Comparison of ENCODE assay signal across 8 cellular contexts in genomic region chr2:53970095-53970897, GRCh38. TPM values are rescaled to one million over a fixed set of nuclear protein-coding genes. Genes with fewer than 3 reads are reported as not detected.
DNase-seq lines count a peak whose midpoint lies in the region; ATAC-seq and TF ChIP-seq lines count a peak whose summit lies in the region.

No MANE protein-coding gene starts in this region.

- H4K20me1 ChIP-seq in DND-41 (ENCODE audit: insufficient read depth, low read length) = peaks cover 27% of the 10 kb centered on the region; the same call in 1 of the 2 replicates

- peaks cover 37% of the 10 kb centered on the region for H3K4me1 ChIP-seq in DND-41 (ENCODE audit: insufficient read depth, low read length)
- H3K4me1 ChIP-seq in body of pancreas = peaks cover 45% of the 10 kb centered on the region
- peaks cover 19 to 22% of the 10 kb centered on the region in 2 donors for H3K4me1 ChIP-seq in gastrocnemius medialis

- TF ChIP-seq POLR2A in body of pancreas (IDR thresholded peaks at IDR 0.05) (no peak), gastrocnemius medialis (IDR thresholded peaks at IDR 0.05) (no peak)

- intact Hi-C loops in body of pancreas (cut with DNase I) = no loop called here
- intact Hi-C loops in gastrocnemius medialis (cut with DNase I; ENCODE audit: low total_unique reads) = loop anchor here (2.0 to 5.0 kb wide), 2 partner anchors 145 to 183 kb away; partner anchors contain the start of genes ACYP2, ASB3 and ERLEC1

- in situ Hi-C loops in gastrocnemius medialis (cut with MboI; ENCODE audit: low sequenced_read_pairs in 4 of 4) = loop anchor here in 1 of 4 donors (10.0 kb wide), 1 partner anchor 145 kb away; the partner anchor contains the start of gene ACYP2

- peaks cover 1% of the 10 kb centered on the region; the same call in 1 of the 2 replicates for H3K36me3 ChIP-seq in DND-41 (ENCODE audit: insufficient read depth, low read length)
- H3K36me3 ChIP-seq in SK-N-MC (ENCODE audit: insufficient read depth, low read length) = no peaks in the 10 kb centered on the region
- peaks cover 1 to 6% of the 10 kb centered on the region in 2 donors for H3K36me3 ChIP-seq in body of pancreas (replicated peaks in 1 of 2; ENCODE audit: insufficient read depth in 1 of 2, low read depth in 2 of 2)
- H3K36me3 ChIP-seq in gastrocnemius medialis = peaks cover 0 to 14% of the 10 kb centered on the region in 2 donors

- peaks cover 62% of the 10 kb centered on the region for H3K79me2 ChIP-seq in DND-41 (ENCODE audit: insufficient read depth, low read length)

- peak overlapping the region; percentile 98 to 99 for H3K4me3 ChIP-seq in DND-41 (ENCODE audit: low read depth in 1 of 2, low read length in 2 of 2)
- H3K4me3 ChIP-seq in SK-N-MC = peak overlapping the region; percentile 96
- H3K4me3 ChIP-seq in body of pancreas = peak overlapping the region; percentile 63 to 93
- peak overlapping the region; percentile 74 for H3K4me3 ChIP-seq in iPS-18c (ENCODE audit: insufficient read depth, low read depth, low read length)
- peak overlapping the region; percentile 68 to 99 (median 96) for H3K4me3 ChIP-seq in gastrocnemius medialis

- H3K9me3 ChIP-seq in DND-41 (ENCODE audit: insufficient read depth, low read length, severe bottlenecking) = no peaks in the 10 kb centered on the region
- no peaks in the 10 kb centered on the region for H3K9me3 ChIP-seq in SK-N-MC (ENCODE audit: low read depth, low read length)
- H3K9me3 ChIP-seq in body of pancreas = no peaks in the 10 kb centered on the region
- H3K9me3 ChIP-seq in iPS-18c (ENCODE audit: control insufficient read depth, insufficient read depth, low read length) = no peaks in the 10 kb centered on the region
- H3K9me3 ChIP-seq in gastrocnemius medialis = no peaks in the 10 kb centered on the region

- H3K27ac ChIP-seq in DND-41 (ENCODE audit: low read length) (peak overlapping the region; percentile 86), SK-N-MC (peak overlapping the region; percentile 57; the same call in 1 of the 2 replicates), body of pancreas (peak overlapping the region; percentile 93 to 97 (median 96)), gastrocnemius medialis (peak overlapping the region; percentile 89 to 97 (median 96))

- peak overlapping the region; percentile 88 for H2AFZ ChIP-seq in DND-41 (ENCODE audit: low read depth, low read length)

- DNase-seq in DND-41 = peak; percentile 52
- no peak for DNase-seq in SK-N-MC (ENCODE audit: low read depth, low spot score)
- peak; percentile 48 to 52 (median 49) for DNase-seq in body of pancreas
- DNase-seq in gastrocnemius medialis = peak; percentile 28 to 41
- no peak for DNase-seq in DMS114 treated with DMSO at 0.1 percent for 48 hours (lab: John Stamatoyannopoulos, UW; ENCODE audit: unreplicated experiment)

- H3K27me3 ChIP-seq in DND-41 (ENCODE audit: insufficient read depth, low read length, poor library complexity) (no peaks in the 10 kb centered on the region), body of pancreas (no peaks in the 10 kb centered on the region), gastrocnemius medialis (no peaks in the 10 kb centered on the region)

- peak overlapping the region; percentile 75 for H3K9ac ChIP-seq in DND-41 (ENCODE audit: low read depth, low read length)
- H3K9ac ChIP-seq in SK-N-MC (ENCODE audit: insufficient read length) = peak overlapping the region; percentile 93

- ATAC-seq in DND-41 (ENCODE audit: insufficient read depth, low read depth) (peak; percentile 47), GM19463 (IDR thresholded peaks at IDR 0.05; ENCODE audit: unreplicated experiment) (peak; percentile 27), HG03469 (IDR thresholded peaks at IDR 0.05; ENCODE audit: unreplicated experiment) (peak; percentile 14), body of pancreas (peak; percentile 36), gastrocnemius medialis (peak; percentile 33 to 38)

- peak overlapping the region; percentile 88 for H3K4me2 ChIP-seq in DND-41 (ENCODE audit: insufficient read depth, low read length)

- 0 to 1% methylated on average over 24 to 53 of the region's 61 CpGs for WGBS in body of pancreas, 2 donors

- no peak for TF ChIP-seq CTCF in DND-41 (IDR thresholded peaks at IDR 0.05; ENCODE audit: borderline replicate concordance, extremely low read depth, low read length, poor library complexity, severe bottlenecking)
- no peak for TF ChIP-seq CTCF in body of pancreas (IDR thresholded peaks at IDR 0.05)
- peak in 1 of 5 experiments; percentile 4 for TF ChIP-seq CTCF in gastrocnemius medialis (IDR thresholded peaks at IDR 0.05 in 4 of 5, conservative IDR thresholded peaks at IDR 0.05 in 1 of 5)

RNA-seq across cellular contexts. Expression of gene PSME4, which starts 0.5 kb away (rescaled TPM):
- total RNA-seq in body of pancreas (10 to 100 TPM; 19.1 to 28.0 TPM), gastrocnemius medialis (100 to 1,000 TPM; 144 to 247 (median 162) TPM)

Comparison
In these comparisons a context has a peak if more than half of its experiments do, and no peak if none do; other contexts are left out.
1. DNase-seq: peak in DND-41 (single experiment), body of pancreas (4 of 4) and gastrocnemius medialis (2 of 2); none in SK-N-MC (single experiment) and DMS114 treated with DMSO at 0.1 percent for 48 hours (single experiment).
2. RNA of gene PSME4, which starts 0.5 kb away (total RNA-seq): 144 to 247 TPM in gastrocnemius medialis; 19.1 to 28.0 TPM in body of pancreas; every median in the first group is over 4 times any median in the second.
3. Peak in every context shown above with its lines, with median percentiles within 50 percentile points of each other: ATAC-seq, H3K27ac ChIP-seq and H3K4me3 ChIP-seq.